In the genomic region with DNA sequence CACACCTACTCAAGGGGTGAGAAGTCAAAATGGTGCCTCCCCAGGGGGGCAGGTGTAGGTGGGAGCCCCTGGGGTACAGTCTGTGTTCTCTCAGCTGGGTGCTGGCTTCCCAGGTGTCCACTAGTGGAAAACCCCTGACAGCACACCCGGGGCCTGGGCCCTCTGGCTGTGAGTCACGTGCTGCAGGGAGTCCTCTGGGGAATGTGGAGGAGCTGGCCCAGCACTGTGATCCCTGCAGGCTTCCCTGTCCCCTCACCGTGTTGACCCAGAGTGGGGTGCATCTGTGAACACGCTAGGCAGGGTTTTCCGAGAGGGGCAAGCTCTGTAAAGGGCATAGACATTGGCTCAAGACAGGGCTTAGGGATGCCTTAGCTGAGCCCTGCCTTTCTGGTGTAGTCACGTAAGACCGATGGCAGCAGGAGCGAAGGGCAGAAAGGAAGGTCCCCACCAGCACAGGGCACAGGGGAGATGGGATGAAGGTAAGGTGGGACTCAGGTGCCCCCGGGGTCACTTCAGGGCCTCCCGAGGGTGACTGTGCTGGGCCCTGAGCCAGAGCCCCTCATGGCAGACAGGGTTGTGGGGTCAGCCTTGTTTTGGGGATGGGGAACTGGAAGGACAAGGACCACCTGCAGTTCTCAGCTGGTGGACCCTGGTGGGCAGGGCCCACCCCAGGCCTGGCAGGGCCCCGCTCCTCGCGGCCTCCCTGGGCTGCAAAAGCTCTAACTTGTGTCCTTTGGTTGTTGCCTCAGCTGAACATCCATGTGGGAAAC, we compare ENCODE assay signal across 16 cellular contexts. TPM values are rescaled to one million over a fixed set of nuclear protein-coding genes. Genes with fewer than 3 reads are reported as not detected.
A peak's percentile ranks its signal among the peaks of the same experiment; 100 is the strongest.
DNase-seq lines count a peak whose midpoint lies in the region; ATAC-seq and TF ChIP-seq lines count a peak whose summit lies in the region.
"Had no signal": no experiment of that assay in that cellular context is flagged by ENCODE, and none has a peak within 500 bp of the region (broad histone marks: within the 10 kb centered on the region; RNA-seq: fewer than 3 reads in every experiment).

No MANE protein-coding gene starts in this region.

- no peak overlapping the region for H3K4me3 Mint-ChIP-seq in activated T-helper 1 cell treated with anti-CD3 and anti-CD28 coated beads, Interleukin-12 subunit alpha, Interleukin-12 subunit beta, Interleukin-2, Interleukin-4 antibody, amounts not matched to agents 30 ng/mL and 10 ng/mL and 1 ng/mL, durations not matched to agents 14 hours and 24 hours and 36 hours
- H3K4me3 Mint-ChIP-seq in naive B cell (no peak overlapping the region), Caco-2 (ENCODE audit: unreplicated experiment) (no peak overlapping the region)
- H3K4me3 Mint-ChIP-seq: natural killer cell, T-cell had no signal

- CTCF ChIA-PET in HEK293 (lab: Yijun Ruan, JAX), result interaction anchor here (0.6 to 0.7 kb wide), 3 partner anchors 104 to 510 kb away, joined by 3 read pairs; no protein-coding TSS in a partner anchor
- CTCF ChIA-PET in Caco-2 (lab: Charles Lee), result interaction anchor here (0.6 kb wide), 1 partner anchor 25 kb away, joined by 3 read pairs; no protein-coding TSS in a partner anchor

- peaks cover 29% of the 10 kb centered on the region for H3K4me1 Mint-ChIP-seq in activated T-helper 1 cell treated with anti-CD3 and anti-CD28 coated beads, Interleukin-12 subunit alpha, Interleukin-12 subunit beta, Interleukin-2, Interleukin-4 antibody, amounts not matched to agents 30 ng/mL and 10 ng/mL and 1 ng/mL, durations not matched to agents 14 hours and 24 hours and 36 hours (ENCODE audit: low read depth)
- H3K4me1 Mint-ChIP-seq in naive B cell (peaks cover 55 to 79% (median 71%) of the 10 kb centered on the region in 3 donors), Caco-2 (ENCODE audit: low read depth, unreplicated experiment) (no peaks in the 10 kb centered on the region)

- no peak for DNase-seq in activated T-helper 1 cell treated with anti-CD3 and anti-CD28 coated beads, Interleukin-12 subunit alpha, Interleukin-12 subunit beta, Interleukin-2, Interleukin-4 antibody, amounts not matched to agents 30 ng/mL and 10 ng/mL and 1 ng/mL, durations not matched to agents 14 hours and 24 hours and 36 hours (ENCODE audit: low spot score)
- DNase-seq in naive B cell (no peak), Caco-2 (no peak), NCI-H345 (lab: John Stamatoyannopoulos, UW) (no peak)
- DNase-seq: activated CD4-positive, alpha-beta T cell treated with anti-CD3 and anti-CD28 coated beads for 1 hour; hypothalamus; Kasumi-1; natural killer cell; NCI-H1694; NCI-H69; retina; stimulated activated CD4-positive, alpha-beta T cell treated with anti-CD3 and anti-CD28 coated beads, Interleukin-4, amount 100 ng/mL, for 1 hour; T-cell had no signal

- H3K4me1 ChIP-seq in HEK293 (ENCODE audit: control insufficient read depth, insufficient read depth, low read length), result no peaks in the 10 kb centered on the region
- H3K4me1 ChIP-seq in Caco-2, result no peaks in the 10 kb centered on the region

- POLR2A ChIA-PET in HEK293 (lab: Yijun Ruan, JAX), result interaction anchor here (0.8 kb wide), 1 partner anchor 25 kb away, joined by 3 read pairs; no protein-coding TSS in a partner anchor
- POLR2A ChIA-PET in Caco-2 (lab: Charles Lee), result no interaction called here

- ATAC-seq in naive B cell (ENCODE audit: low read depth in 2 of 2), result no peak
- ATAC-seq: natural killer cell, T-cell had no signal

- no peaks in the 10 kb centered on the region for H3K9me3 Mint-ChIP-seq in activated T-helper 1 cell treated with anti-CD3 and anti-CD28 coated beads, Interleukin-12 subunit alpha, Interleukin-12 subunit beta, Interleukin-2, Interleukin-4 antibody, amounts not matched to agents 30 ng/mL and 10 ng/mL and 1 ng/mL, durations not matched to agents 14 hours and 24 hours and 36 hours
- H3K9me3 Mint-ChIP-seq in naive B cell (no peaks in the 10 kb centered on the region), Caco-2 (ENCODE audit: unreplicated experiment) (no peaks in the 10 kb centered on the region)
- H3K9me3 Mint-ChIP-seq: natural killer cell, T-cell had no signal

- no peaks in the 10 kb centered on the region for H3K27me3 Mint-ChIP-seq in activated T-helper 1 cell treated with anti-CD3 and anti-CD28 coated beads, Interleukin-12 subunit alpha, Interleukin-12 subunit beta, Interleukin-2, Interleukin-4 antibody, amounts not matched to agents 30 ng/mL and 10 ng/mL and 1 ng/mL, durations not matched to agents 14 hours and 24 hours and 36 hours (ENCODE audit: insufficient read depth)
- H3K27me3 Mint-ChIP-seq in naive B cell, result no peaks in the 10 kb centered on the region
- H3K27me3 Mint-ChIP-seq in Caco-2 (ENCODE audit: insufficient read depth, unreplicated experiment), result no peaks in the 10 kb centered on the region
- H3K27me3 Mint-ChIP-seq: T-cell had no signal

- H3K9me3 ChIP-seq in HEK293 (ENCODE audit: control insufficient read depth, insufficient read depth, low read depth, low read length), result no peaks in the 10 kb centered on the region
- no peaks in the 10 kb centered on the region for H3K9me3 ChIP-seq in Caco-2

- H3K36me3 ChIP-seq in HEK293 (ENCODE audit: control insufficient read depth in 2 of 2, insufficient read depth in 1 of 2, low read length in 2 of 2), result peaks cover 36 to 91% of the 10 kb centered on the region in 2 experiments
- H3K36me3 ChIP-seq in Caco-2 (ENCODE audit: control insufficient read depth, insufficient read depth, low read length), result peaks cover 3% of the 10 kb centered on the region

- intact Hi-C loops in activated T-helper 1 cell treated with anti-CD3 and anti-CD28 coated beads, Interleukin-12 subunit alpha, Interleukin-12 subunit beta, Interleukin-2, Interleukin-4 antibody, amounts not matched to agents 30 ng/mL and 10 ng/mL and 1 ng/mL, durations not matched to agents 14 hours and 24 hours and 36 hours (cut with micrococcal nuclease), result no loop called here
- intact Hi-C loops in Caco-2 (cut with micrococcal nuclease; ENCODE audit: unreplicated experiment), result no loop called here

- H3K4me3 ChIP-seq in HEK293 (ENCODE audit: low read depth, low read length) (no peak overlapping the region), Caco-2 (ENCODE audit: low read depth, low read length) (no peak overlapping the region)

- no peak overlapping the region for H3K27ac ChIP-seq in HEK293 (ENCODE audit: extremely low read depth, low read depth, low read length)
- H3K27ac ChIP-seq: C4-2B, HL-60 had no signal

- H3K27me3 ChIP-seq in Caco-2 (replicated peaks; ENCODE audit: control insufficient read depth, insufficient read depth, low read length), result no peaks in the 10 kb centered on the region

- TF ChIP-seq CTCF in HEK293 (tag by site-specific recombination; IDR thresholded peaks at IDR 0.05), result no peak
- TF ChIP-seq CTCF in Caco-2 (IDR thresholded peaks at IDR 0.05; ENCODE audit: insufficient read depth in 1 of 2, low read depth in 1 of 2, low read length in 1 of 2, severe bottlenecking in 1 of 2, unreplicated experiment in 1 of 2), result no peak

- H3K27ac Mint-ChIP-seq in activated T-helper 1 cell treated with anti-CD3 and anti-CD28 coated beads, Interleukin-12 subunit alpha, Interleukin-12 subunit beta, Interleukin-2, Interleukin-4 antibody, amounts not matched to agents 30 ng/mL and 10 ng/mL and 1 ng/mL, durations not matched to agents 14 hours and 24 hours and 36 hours, result peak overlapping the region; percentile 50
- peak overlapping the region in 4 of 6 donors; percentile 1 to 74 (median 63) for H3K27ac Mint-ChIP-seq in naive B cell
- H3K27ac Mint-ChIP-seq in Caco-2 (ENCODE audit: unreplicated experiment), result no peak overlapping the region
- H3K27ac Mint-ChIP-seq: natural killer cell had no signal

- H3K36me3 Mint-ChIP-seq in activated T-helper 1 cell treated with anti-CD3 and anti-CD28 coated beads, Interleukin-12 subunit alpha, Interleukin-12 subunit beta, Interleukin-2, Interleukin-4 antibody, amounts not matched to agents 30 ng/mL and 10 ng/mL and 1 ng/mL, durations not matched to agents 14 hours and 24 hours and 36 hours (ENCODE audit: low read depth), result peaks cover 45% of the 10 kb centered on the region
- H3K36me3 Mint-ChIP-seq in naive B cell (peaks cover 10 to 19% of the 10 kb centered on the region in 2 donors), Caco-2 (ENCODE audit: insufficient read depth, unreplicated experiment) (peaks cover 70% of the 10 kb centered on the region)

- no TSS peak for BruUV-seq in Caco-2 (replicated peaks; lab: Mats Ljungman, UMichigan)

TF ChIP-seq in HEK293, 187 proteins besides CTCF, POLR2A, EP300 and RAD21 (continues in another document):
- peak; percentile 95 for TF ChIP-seq ZIC2 (tag by site-specific recombination; IDR thresholded peaks at IDR 0.05)

RNA-seq across cellular contexts. Expression of a gene that starts 14.1 kb away (rescaled TPM):
- 13.8 and 18.8 TPM in 2 replicates for total RNA-seq in activated T-helper 1 cell treated with anti-CD3 and anti-CD28 coated beads, Interleukin-12 subunit alpha, Interleukin-12 subunit beta, Interleukin-2, Interleukin-4 antibody, amounts not matched to agents 30 ng/mL and 10 ng/mL and 1 ng/mL, durations not matched to agents 14 hours and 24 hours and 36 hours
- 10 to 100 TPM; 25.2 to 33.9 (median 26.4) TPM for polyA plus RNA-seq in naive B cell (ENCODE audit: low read depth in 6 of 6)
- 4.4 and 5.4 TPM in 2 replicates for total RNA-seq in Caco-2 (2022)

RNA-seq across cellular contexts. Expression of a gene that starts 33.0 kb away (rescaled TPM):
- 8.3 and 8.4 TPM in 2 replicates for total RNA-seq in activated T-helper 1 cell treated with anti-CD3 and anti-CD28 coated beads, Interleukin-12 subunit alpha, Interleukin-12 subunit beta, Interleukin-2, Interleukin-4 antibody, amounts not matched to agents 30 ng/mL and 10 ng/mL and 1 ng/mL, durations not matched to agents 14 hours and 24 hours and 36 hours
- 10 to 100 TPM in 4 of 6 donors, 1 to 10 TPM in 2; 7.0 to 15.9 (median 10.9) TPM for polyA plus RNA-seq in naive B cell (ENCODE audit: low read depth in 6 of 6)
- total RNA-seq in Caco-2 (2022), result 29.5 and 32.4 TPM in 2 replicates

RNA-seq across cellular contexts. Expression of a gene that starts 37.9 kb away (rescaled TPM):
- 92.4 and 99.8 TPM in 2 replicates for total RNA-seq in activated T-helper 1 cell treated with anti-CD3 and anti-CD28 coated beads, Interleukin-12 subunit alpha, Interleukin-12 subunit beta, Interleukin-2, Interleukin-4 antibody, amounts not matched to agents 30 ng/mL and 10 ng/mL and 1 ng/mL, durations not matched to agents 14 hours and 24 hours and 36 hours
- polyA plus RNA-seq in naive B cell (ENCODE audit: low read depth in 6 of 6), result 10 to 100 TPM; 73.0 to 90.9 (median 78.1) TPM
- total RNA-seq in Caco-2 (2022), result 154 and 157 TPM in 2 replicates

RNA-seq across cellular contexts. Expression of a gene that starts 52.0 kb away (rescaled TPM):
- total RNA-seq in activated T-helper 1 cell treated with anti-CD3 and anti-CD28 coated beads, Interleukin-12 subunit alpha, Interleukin-12 subunit beta, Interleukin-2, Interleukin-4 antibody, amounts not matched to agents 30 ng/mL and 10 ng/mL and 1 ng/mL, durations not matched to agents 14 hours and 24 hours and 36 hours, result 0.34 and 0.69 TPM in 2 replicates
- polyA plus RNA-seq in naive B cell (ENCODE audit: low read depth in 6 of 6), result 10 to 100 TPM; 10.2 to 18.9 (median 14.2) TPM
- 11.3 and 11.6 TPM in 2 replicates for total RNA-seq in Caco-2 (2022)

RNA-seq across cellular contexts. Expression of a gene that starts 56.9 kb away (rescaled TPM):
- 89.1 and 96.4 TPM in 2 replicates for total RNA-seq in activated T-helper 1 cell treated with anti-CD3 and anti-CD28 coated beads, Interleukin-12 subunit alpha, Interleukin-12 subunit beta, Interleukin-2, Interleukin-4 antibody, amounts not matched to agents 30 ng/mL and 10 ng/mL and 1 ng/mL, durations not matched to agents 14 hours and 24 hours and 36 hours
- polyA plus RNA-seq in naive B cell (ENCODE audit: low read depth in 6 of 6), result 10 to 100 TPM; 36.3 to 65.9 (median 62.6) TPM
- 178 and 189 TPM in 2 replicates for total RNA-seq in Caco-2 (2022)
